ENCODE assay signal across 1 cellular context in the genomic region with DNA sequence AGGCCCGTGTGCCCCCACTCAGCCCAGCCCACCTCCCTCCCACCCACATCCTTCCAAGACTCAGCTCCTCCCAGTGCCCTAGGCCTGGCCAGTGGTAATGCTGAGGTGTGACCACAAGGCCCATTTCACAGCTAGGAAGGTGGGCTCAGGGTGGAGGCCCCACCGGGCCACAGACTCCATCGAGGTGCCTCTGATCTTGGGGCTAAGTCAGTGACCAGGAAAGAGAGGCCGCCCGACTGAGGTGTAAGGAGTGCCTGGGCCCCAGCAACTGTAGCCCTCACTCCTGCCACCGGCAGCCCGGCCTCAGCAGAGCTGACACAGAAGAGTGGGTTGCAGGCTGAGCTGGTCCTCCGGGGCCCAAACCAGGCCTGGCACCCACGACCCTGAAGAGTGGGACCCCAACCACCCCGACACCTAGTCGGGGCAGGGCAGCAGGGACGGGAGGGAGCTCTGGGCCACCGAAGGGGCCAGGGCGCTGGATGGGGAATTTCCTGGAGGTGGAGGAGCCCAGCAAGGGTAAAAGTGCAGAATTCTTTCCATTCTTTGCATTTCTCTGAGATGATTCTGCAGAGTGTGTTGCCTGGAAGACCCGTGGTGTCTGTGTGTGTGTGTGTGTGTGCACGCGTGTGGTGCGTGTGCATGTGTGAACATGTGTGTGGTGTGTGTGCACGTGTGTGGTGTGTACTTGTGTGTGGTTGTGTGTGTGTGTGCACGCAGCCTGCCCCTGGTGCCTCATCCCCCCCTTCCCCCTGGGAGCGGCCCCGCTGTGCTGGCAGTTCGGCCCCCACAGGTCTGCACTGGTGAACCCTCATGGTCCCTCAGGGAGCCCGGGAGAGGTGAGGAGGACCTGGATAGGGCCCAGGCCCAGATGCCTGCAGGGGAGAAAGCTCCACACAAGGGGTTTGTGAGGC.
TF ChIP-seq lines count a peak whose summit lies in the region.

No MANE protein-coding gene starts in this region.

TF ChIP-seq in WTC11, 78 proteins besides CTCF, POLR2A, EP300 and RAD21 (continued from another document):
- TF ChIP-seq, protein P1, sequence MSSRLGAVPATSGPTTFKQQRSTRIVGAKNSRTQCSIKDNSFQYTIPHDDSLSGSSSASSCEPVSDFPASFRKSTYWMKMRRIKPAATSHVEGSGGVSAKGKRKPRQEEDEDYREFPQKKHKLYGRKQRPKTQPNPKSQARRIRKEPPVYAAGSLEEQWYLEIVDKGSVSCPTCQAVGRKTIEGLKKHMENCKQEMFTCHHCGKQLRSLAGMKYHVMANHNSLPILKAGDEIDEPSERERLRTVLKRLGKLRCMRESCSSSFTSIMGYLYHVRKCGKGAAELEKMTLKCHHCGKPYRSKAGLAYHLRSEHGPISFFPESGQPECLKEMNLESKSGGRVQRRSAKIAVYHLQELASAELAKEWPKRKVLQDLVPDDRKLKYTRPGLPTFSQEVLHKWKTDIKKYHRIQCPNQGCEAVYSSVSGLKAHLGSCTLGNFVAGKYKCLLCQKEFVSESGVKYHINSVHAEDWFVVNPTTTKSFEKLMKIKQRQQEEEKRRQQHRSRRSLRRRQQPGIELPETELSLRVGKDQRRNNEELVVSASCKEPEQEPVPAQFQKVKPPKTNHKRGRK (CRISPR knock-in tag; IDR thresholded peaks at IDR 0.05; ENCODE audit: borderline replicate concordance) = no peak
- TF ChIP-seq, protein P2, sequence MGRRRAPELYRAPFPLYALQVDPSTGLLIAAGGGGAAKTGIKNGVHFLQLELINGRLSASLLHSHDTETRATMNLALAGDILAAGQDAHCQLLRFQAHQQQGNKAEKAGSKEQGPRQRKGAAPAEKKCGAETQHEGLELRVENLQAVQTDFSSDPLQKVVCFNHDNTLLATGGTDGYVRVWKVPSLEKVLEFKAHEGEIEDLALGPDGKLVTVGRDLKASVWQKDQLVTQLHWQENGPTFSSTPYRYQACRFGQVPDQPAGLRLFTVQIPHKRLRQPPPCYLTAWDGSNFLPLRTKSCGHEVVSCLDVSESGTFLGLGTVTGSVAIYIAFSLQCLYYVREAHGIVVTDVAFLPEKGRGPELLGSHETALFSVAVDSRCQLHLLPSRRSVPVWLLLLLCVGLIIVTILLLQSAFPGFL (CRISPR knock-in tag; IDR thresholded peaks at IDR 0.05; ENCODE audit: borderline replicate concordance) = no peak
- TF ChIP-seq, protein P3, sequence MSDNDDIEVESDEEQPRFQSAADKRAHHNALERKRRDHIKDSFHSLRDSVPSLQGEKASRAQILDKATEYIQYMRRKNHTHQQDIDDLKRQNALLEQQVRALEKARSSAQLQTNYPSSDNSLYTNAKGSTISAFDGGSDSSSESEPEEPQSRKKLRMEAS (CRISPR knock-in tag; IDR thresholded peaks at IDR 0.05) = no peak
- TF ChIP-seq NR1H2 (CRISPR knock-in tag; IDR thresholded peaks at IDR 0.05) (no peak), KAT7 (CRISPR knock-in tag; IDR thresholded peaks at IDR 0.05; ENCODE audit: borderline replicate concordance) (no peak), FOXP1 (CRISPR knock-in tag; IDR thresholded peaks at IDR 0.05; ENCODE audit: borderline replicate concordance) (no peak), SOX15 (CRISPR knock-in tag; IDR thresholded peaks at IDR 0.05) (no peak), ZNF423 (CRISPR knock-in tag; IDR thresholded peaks at IDR 0.05) (no peak)
- TF ChIP-seq, protein P4, sequence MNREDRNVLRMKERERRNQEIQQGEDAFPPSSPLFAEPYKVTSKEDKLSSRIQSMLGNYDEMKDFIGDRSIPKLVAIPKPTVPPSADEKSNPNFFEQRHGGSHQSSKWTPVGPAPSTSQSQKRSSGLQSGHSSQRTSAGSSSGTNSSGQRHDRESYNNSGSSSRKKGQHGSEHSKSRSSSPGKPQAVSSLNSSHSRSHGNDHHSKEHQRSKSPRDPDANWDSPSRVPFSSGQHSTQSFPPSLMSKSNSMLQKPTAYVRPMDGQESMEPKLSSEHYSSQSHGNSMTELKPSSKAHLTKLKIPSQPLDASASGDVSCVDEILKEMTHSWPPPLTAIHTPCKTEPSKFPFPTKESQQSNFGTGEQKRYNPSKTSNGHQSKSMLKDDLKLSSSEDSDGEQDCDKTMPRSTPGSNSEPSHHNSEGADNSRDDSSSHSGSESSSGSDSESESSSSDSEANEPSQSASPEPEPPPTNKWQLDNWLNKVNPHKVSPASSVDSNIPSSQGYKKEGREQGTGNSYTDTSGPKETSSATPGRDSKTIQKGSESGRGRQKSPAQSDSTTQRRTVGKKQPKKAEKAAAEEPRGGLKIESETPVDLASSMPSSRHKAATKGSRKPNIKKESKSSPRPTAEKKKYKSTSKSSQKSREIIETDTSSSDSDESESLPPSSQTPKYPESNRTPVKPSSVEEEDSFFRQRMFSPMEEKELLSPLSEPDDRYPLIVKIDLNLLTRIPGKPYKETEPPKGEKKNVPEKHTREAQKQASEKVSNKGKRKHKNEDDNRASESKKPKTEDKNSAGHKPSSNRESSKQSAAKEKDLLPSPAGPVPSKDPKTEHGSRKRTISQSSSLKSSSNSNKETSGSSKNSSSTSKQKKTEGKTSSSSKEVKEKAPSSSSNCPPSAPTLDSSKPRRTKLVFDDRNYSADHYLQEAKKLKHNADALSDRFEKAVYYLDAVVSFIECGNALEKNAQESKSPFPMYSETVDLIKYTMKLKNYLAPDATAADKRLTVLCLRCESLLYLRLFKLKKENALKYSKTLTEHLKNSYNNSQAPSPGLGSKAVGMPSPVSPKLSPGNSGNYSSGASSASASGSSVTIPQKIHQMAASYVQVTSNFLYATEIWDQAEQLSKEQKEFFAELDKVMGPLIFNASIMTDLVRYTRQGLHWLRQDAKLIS (CRISPR knock-in tag; IDR thresholded peaks at IDR 0.05; ENCODE audit: borderline replicate concordance) = no peak
